ENCODE assay signal across 1 cellular context in the genomic region with DNA sequence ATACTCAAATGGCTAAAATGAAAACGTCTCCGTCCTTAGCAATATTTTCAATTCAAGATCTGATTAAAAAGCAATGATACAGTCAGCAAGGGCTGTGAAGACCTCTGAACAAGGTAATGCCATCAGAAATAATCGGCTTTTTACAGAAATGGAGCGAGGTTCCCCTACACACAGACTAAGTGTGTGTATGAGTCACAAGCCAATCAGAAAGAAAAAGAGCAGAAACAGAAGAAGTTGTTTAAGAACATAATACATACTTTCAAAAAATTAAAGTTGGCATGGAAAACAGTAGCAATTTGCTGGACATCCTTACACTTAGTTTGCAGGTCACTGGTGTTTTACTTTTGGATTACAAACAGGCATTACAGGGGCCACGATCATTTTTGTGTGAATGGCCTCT.
TF ChIP-seq lines count a peak whose summit lies in the region.

No MANE protein-coding gene starts in this region.

TF ChIP-seq in HCT116, 20 proteins besides CTCF, POLR2A, EP300 and RAD21 (continued from another document):
- TF ChIP-seq ZFX (IDR thresholded peaks at IDR 0.05) (no peak), POLR2AphosphoS5 (IDR thresholded peaks at IDR 0.05; ENCODE audit: low read depth, low read length) (no peak), SRF (IDR thresholded peaks at IDR 0.05; ENCODE audit: low read depth) (no peak), FOSL1 (IDR thresholded peaks at IDR 0.05; ENCODE audit: low read depth) (no peak), CBX3 (IDR thresholded peaks at IDR 0.05; ENCODE audit: low read depth) (no peak), EZH2 (IDR thresholded peaks at IDR 0.05) (no peak), EGR1 (IDR thresholded peaks at IDR 0.05; ENCODE audit: low read depth) (no peak), YY1 (IDR thresholded peaks at IDR 0.05; ENCODE audit: extremely low read depth, insufficient replicate concordance, low read depth, low read length) (no peak), SP1 (IDR thresholded peaks at IDR 0.05; ENCODE audit: low read depth) (no peak)
- TF ChIP-seq, protein P1, sequence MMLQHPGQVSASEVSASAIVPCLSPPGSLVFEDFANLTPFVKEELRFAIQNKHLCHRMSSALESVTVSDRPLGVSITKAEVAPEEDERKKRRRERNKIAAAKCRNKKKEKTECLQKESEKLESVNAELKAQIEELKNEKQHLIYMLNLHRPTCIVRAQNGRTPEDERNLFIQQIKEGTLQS (IDR thresholded peaks at IDR 0.05): no peak
